1 cellular context compared by ENCODE assay signal in genomic region chr17:64504769-64505319, GRCh38.
A peak's percentile ranks its signal among the peaks of the same experiment; 100 is the strongest.
TF ChIP-seq lines count a peak whose summit lies in the region.

No MANE protein-coding gene starts in this region.

TF ChIP-seq in HepG2, 621 proteins besides CTCF, POLR2A, EP300 and RAD21 (continued from another document and continues in another):
- TF ChIP-seq FOXK1 (CRISPR knock-in tag; IDR thresholded peaks at IDR 0.05; ENCODE audit: borderline replicate concordance, low read depth), result peak; percentile 32; the same call in 1 of the 2 replicates
- TF ChIP-seq ZFP1 (CRISPR knock-in tag; IDR thresholded peaks at IDR 0.05), result no peak
- TF ChIP-seq RNF219 (CRISPR knock-in tag; IDR thresholded peaks at IDR 0.05), result peak; percentile 80; the same call in 1 of the 2 replicates
- TF ChIP-seq PITX1 (CRISPR knock-in tag; IDR thresholded peaks at IDR 0.05), result peak; percentile 15; the same call in 1 of the 2 replicates
- TF ChIP-seq TEAD2 (CRISPR knock-in tag; IDR thresholded peaks at IDR 0.05), result no peak
- TF ChIP-seq, protein P1, sequence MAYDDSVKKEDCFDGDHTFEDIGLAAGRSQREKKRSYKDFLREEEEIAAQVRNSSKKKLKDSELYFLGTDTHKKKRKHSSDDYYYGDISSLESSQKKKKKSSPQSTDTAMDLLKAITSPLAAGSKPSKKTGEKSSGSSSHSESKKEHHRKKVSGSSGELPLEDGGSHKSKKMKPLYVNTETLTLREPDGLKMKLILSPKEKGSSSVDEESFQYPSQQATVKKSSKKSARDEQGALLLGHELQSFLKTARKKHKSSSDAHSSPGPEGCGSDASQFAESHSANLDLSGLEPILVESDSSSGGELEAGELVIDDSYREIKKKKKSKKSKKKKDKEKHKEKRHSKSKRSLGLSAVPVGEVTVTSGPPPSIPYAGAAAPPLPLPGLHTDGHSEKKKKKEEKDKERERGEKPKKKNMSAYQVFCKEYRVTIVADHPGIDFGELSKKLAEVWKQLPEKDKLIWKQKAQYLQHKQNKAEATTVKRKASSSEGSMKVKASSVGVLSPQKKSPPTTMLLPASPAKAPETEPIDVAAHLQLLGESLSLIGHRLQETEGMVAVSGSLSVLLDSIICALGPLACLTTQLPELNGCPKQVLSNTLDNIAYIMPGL (CRISPR knock-in tag; IDR thresholded peaks at IDR 0.05; ENCODE audit: borderline replicate concordance in 1 of 2, low read depth in 1 of 2), result 0 out of 4 replicates have a peak, but pooled peaks of 1 of the 2 experiments have one; percentile 49
- TF ChIP-seq XBP1 (CRISPR knock-in tag; IDR thresholded peaks at IDR 0.05), result no peak
- 0 out of 2 replicates have a peak, but pooled peaks have one; percentile 28 for TF ChIP-seq ZNF614 (CRISPR knock-in tag; IDR thresholded peaks at IDR 0.05; ENCODE audit: borderline replicate concordance)
- no peak for TF ChIP-seq ZNF761 (CRISPR knock-in tag; conservative IDR thresholded peaks at IDR 0.05)
- no peak for TF ChIP-seq DRAP1 (CRISPR knock-in tag; IDR thresholded peaks at IDR 0.05)
- no peak for TF ChIP-seq SNRNP70 (IDR thresholded peaks at IDR 0.05; ENCODE audit: low read depth, low read length)
- TF ChIP-seq, protein P2, sequence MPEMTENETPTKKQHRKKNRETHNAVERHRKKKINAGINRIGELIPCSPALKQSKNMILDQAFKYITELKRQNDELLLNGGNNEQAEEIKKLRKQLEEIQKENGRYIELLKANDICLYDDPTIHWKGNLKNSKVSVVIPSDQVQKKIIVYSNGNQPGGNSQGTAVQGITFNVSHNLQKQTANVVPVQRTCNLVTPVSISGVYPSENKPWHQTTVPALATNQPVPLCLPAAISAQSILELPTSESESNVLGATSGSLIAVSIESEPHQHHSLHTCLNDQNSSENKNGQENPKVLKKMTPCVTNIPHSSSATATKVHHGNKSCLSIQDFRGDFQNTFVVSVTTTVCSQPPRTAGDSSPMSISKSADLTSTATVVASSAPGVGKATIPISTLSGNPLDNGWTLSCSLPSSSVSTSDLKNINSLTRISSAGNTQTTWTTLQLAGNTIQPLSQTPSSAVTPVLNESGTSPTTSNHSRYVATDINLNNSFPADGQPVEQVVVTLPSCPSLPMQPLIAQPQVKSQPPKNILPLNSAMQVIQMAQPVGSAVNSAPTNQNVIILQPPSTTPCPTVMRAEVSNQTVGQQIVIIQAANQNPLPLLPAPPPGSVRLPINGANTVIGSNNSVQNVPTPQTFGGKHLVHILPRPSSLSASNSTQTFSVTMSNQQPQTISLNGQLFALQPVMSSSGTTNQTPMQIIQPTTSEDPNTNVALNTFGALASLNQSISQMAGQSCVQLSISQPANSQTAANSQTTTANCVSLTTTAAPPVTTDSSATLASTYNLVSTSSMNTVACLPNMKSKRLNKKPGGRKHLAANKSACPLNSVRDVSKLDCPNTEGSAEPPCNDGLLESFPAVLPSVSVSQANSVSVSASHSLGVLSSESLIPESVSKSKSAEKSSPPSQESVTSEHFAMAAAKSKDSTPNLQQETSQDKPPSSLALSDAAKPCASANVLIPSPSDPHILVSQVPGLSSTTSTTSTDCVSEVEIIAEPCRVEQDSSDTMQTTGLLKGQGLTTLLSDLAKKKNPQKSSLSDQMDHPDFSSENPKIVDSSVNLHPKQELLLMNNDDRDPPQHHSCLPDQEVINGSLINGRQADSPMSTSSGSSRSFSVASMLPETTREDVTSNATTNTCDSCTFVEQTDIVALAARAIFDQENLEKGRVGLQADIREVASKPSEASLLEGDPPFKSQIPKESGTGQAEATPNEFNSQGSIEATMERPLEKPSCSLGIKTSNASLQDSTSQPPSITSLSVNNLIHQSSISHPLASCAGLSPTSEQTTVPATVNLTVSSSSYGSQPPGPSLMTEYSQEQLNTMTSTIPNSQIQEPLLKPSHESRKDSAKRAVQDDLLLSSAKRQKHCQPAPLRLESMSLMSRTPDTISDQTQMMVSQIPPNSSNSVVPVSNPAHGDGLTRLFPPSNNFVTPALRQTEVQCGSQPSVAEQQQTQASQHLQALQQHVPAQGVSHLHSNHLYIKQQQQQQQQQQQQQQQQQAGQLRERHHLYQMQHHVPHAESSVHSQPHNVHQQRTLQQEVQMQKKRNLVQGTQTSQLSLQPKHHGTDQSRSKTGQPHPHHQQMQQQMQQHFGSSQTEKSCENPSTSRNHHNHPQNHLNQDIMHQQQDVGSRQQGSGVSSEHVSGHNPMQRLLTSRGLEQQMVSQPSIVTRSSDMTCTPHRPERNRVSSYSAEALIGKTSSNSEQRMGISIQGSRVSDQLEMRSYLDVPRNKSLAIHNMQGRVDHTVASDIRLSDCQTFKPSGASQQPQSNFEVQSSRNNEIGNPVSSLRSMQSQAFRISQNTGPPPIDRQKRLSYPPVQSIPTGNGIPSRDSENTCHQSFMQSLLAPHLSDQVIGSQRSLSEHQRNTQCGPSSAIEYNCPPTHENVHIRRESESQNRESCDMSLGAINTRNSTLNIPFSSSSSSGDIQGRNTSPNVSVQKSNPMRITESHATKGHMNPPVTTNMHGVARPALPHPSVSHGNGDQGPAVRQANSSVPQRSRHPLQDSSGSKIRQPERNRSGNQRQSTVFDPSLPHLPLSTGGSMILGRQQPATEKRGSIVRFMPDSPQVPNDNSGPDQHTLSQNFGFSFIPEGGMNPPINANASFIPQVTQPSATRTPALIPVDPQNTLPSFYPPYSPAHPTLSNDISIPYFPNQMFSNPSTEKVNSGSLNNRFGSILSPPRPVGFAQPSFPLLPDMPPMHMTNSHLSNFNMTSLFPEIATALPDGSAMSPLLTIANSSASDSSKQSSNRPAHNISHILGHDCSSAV (CRISPR knock-in tag; IDR thresholded peaks at IDR 0.05; ENCODE audit: borderline replicate concordance), result 0 out of 2 replicates have a peak, but pooled peaks have one; percentile 70
- TF ChIP-seq ZBTB3 (CRISPR knock-in tag; IDR thresholded peaks at IDR 0.05; ENCODE audit: borderline replicate concordance, low read depth), result no peak
- TF ChIP-seq BCL6 (CRISPR knock-in tag; IDR thresholded peaks at IDR 0.05), result 0 out of 2 replicates have a peak, but pooled peaks have one; percentile 2
- no peak for TF ChIP-seq ZNF383 (CRISPR knock-in tag; IDR thresholded peaks at IDR 0.05; ENCODE audit: borderline replicate concordance)
- TF ChIP-seq, protein P3, sequence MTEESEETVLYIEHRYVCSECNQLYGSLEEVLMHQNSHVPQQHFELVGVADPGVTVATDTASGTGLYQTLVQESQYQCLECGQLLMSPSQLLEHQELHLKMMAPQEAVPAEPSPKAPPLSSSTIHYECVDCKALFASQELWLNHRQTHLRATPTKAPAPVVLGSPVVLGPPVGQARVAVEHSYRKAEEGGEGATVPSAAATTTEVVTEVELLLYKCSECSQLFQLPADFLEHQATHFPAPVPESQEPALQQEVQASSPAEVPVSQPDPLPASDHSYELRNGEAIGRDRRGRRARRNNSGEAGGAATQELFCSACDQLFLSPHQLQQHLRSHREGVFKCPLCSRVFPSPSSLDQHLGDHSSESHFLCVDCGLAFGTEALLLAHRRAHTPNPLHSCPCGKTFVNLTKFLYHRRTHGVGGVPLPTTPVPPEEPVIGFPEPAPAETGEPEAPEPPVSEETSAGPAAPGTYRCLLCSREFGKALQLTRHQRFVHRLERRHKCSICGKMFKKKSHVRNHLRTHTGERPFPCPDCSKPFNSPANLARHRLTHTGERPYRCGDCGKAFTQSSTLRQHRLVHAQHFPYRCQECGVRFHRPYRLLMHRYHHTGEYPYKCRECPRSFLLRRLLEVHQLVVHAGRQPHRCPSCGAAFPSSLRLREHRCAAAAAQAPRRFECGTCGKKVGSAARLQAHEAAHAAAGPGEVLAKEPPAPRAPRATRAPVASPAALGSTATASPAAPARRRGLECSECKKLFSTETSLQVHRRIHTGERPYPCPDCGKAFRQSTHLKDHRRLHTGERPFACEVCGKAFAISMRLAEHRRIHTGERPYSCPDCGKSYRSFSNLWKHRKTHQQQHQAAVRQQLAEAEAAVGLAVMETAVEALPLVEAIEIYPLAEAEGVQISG (CRISPR knock-in tag; IDR thresholded peaks at IDR 0.05), result no peak
- 0 out of 2 replicates have a peak, but pooled peaks have one; percentile 76 for TF ChIP-seq RARG (CRISPR knock-in tag; IDR thresholded peaks at IDR 0.05; ENCODE audit: low read depth)
- TF ChIP-seq TBL1XR1 (IDR thresholded peaks at IDR 0.05; ENCODE audit: borderline replicate concordance, low read length, partially characterized antibody), result no peak
- TF ChIP-seq PLSCR1 (CRISPR knock-in tag; IDR thresholded peaks at IDR 0.05; ENCODE audit: borderline replicate concordance), result no peak
- no peak for TF ChIP-seq PAX8 (CRISPR knock-in tag; IDR thresholded peaks at IDR 0.05; ENCODE audit: borderline replicate concordance)
- no peak; the same call in 1 of the 2 replicates for TF ChIP-seq CCDC6 (CRISPR knock-in tag; IDR thresholded peaks at IDR 0.05)
- no peak for TF ChIP-seq FLYWCH1 (CRISPR knock-in tag; IDR thresholded peaks at IDR 0.05)
- no peak for TF ChIP-seq ZKSCAN5 (CRISPR knock-in tag; IDR thresholded peaks at IDR 0.05)
- TF ChIP-seq, protein P4, sequence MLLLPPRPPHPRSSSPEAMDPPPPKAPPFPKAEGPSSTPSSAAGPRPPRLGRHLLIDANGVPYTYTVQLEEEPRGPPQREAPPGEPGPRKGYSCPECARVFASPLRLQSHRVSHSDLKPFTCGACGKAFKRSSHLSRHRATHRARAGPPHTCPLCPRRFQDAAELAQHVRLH (CRISPR knock-in tag; IDR thresholded peaks at IDR 0.05; ENCODE audit: borderline replicate concordance, low read depth), result no peak
- 0 out of 2 replicates have a peak, but pooled peaks have one; percentile 8 for TF ChIP-seq ZNF652 (CRISPR knock-in tag; IDR thresholded peaks at IDR 0.05; ENCODE audit: borderline replicate concordance, low read depth)
- no peak for TF ChIP-seq MEIS2 (CRISPR knock-in tag; IDR thresholded peaks at IDR 0.05)
- TF ChIP-seq TFAP4 (IDR thresholded peaks at IDR 0.05; ENCODE audit: borderline replicate concordance, low read depth), result no peak
- TF ChIP-seq AHR (CRISPR knock-in tag; IDR thresholded peaks at IDR 0.05), result no peak
- peak; percentile 47; the same call in 1 of the 2 replicates for TF ChIP-seq ZNF609 (CRISPR knock-in tag; IDR thresholded peaks at IDR 0.05; ENCODE audit: borderline replicate concordance)
- no peak for TF ChIP-seq ZNF331 (CRISPR knock-in tag; IDR thresholded peaks at IDR 0.05)
- peak; percentile 99 for TF ChIP-seq ZNF792 (CRISPR knock-in tag; IDR thresholded peaks at IDR 0.05)
- peak; percentile 83 for TF ChIP-seq ZNF501 (CRISPR knock-in tag; IDR thresholded peaks at IDR 0.05)
